In the genomic region with DNA sequence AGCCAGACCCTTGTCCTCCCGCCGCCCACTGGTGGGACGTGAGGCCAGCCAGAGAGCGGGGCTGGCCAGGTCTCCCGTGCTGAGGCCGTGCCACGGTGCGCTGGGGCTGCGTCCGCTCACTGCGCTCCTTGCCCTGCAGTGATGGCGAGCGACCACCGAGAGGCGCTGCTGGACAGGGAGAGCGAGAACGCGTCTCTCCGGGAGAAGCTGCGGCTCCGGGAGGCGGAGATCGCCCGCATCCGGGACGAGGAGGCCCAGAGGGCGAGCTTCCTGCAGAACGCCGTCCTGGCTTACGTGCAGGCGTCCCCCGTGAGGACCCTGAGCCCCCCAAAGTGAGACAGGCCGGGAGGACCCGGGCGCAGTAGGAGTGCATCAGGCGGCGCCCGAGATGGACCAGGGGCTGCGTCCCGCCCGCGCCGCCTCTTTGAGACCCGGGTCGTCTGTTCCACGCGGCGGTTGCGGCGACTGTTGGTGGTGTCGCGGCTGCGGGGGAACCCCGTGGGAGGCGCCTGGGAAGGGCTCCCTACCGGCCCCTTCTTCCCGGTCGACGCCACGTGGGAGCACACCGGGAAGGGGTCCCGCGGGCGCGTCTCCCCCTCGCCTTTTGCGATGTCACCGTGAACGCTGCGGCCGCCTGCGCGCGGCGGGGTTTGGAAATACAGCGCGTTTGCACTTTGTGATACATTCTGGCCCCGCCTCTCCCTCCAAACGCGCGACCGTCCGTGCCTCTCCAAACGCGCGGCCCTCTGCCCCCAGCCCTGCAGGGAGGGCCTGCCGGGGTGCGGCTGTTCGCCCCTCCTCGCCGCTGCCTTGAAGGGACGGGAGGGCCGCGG, we compare ENCODE assay signal across 8 cellular contexts. TPM values are rescaled to one million over a fixed set of nuclear protein-coding genes. Genes with fewer than 3 reads are reported as not detected.
A peak's percentile ranks its signal among the peaks of the same experiment; 100 is the strongest.
DNase-seq lines count a peak whose midpoint lies in the region; ATAC-seq and TF ChIP-seq lines count a peak whose summit lies in the region.

No MANE protein-coding gene starts in this region.

- peak; percentile 48 for DNase-seq in DMS153 treated with DMSO at 0.1 percent for 48 hours (lab: John Stamatoyannopoulos, UW; ENCODE audit: unreplicated experiment)
- DNase-seq in NOMO-1 (lab: John Stamatoyannopoulos, UW; ENCODE audit: unreplicated experiment in 2 of 2): peak; percentile 76 to 85
- peak; percentile 71 for DNase-seq in activated T-cell treated with anti-CD3 and anti-CD28 coated beads for 1 hour (ENCODE audit: low read depth)
- peak; percentile 91 for DNase-seq in epithelial cell of esophagus (ENCODE audit: low read depth)
- DNase-seq in mucosa of descending colon: peak; percentile 78 to 92 (median 92)
- DNase-seq in stimulated activated CD8-positive, alpha-beta memory T cell treated with anti-CD3 and anti-CD28 coated beads, Interleukin-15, amount 100 ng/mL, for 4 hours (ENCODE audit: low read depth in 2 of 2): peak; percentile 43 to 55

- peaks cover 12% of the 10 kb centered on the region for H3K4me1 ChIP-seq in mucosa of descending colon (ENCODE audit: low read depth)

- TF ChIP-seq CTCF in epithelial cell of esophagus (IDR thresholded peaks at IDR 0.05; ENCODE audit: insufficient read depth, low read depth, low read length, missing control alignments): peak; percentile 75
- TF ChIP-seq CTCF in mucosa of descending colon (IDR thresholded peaks at IDR 0.05): peak; percentile 87

- intact Hi-C loops in mucosa of descending colon (cut with DNase I, micrococcal nuclease): loop anchor here (5.0 to 10.0 kb wide), 2 partner anchors 122 to 124 kb away; no protein-coding TSS in a partner anchor

- H3K4me3 ChIP-seq in epithelial cell of esophagus (ENCODE audit: low read length) (peak overlapping the region; percentile 47), mucosa of descending colon (no peak overlapping the region)

- no peaks in the 10 kb centered on the region for H3K36me3 ChIP-seq in mucosa of descending colon (ENCODE audit: low read depth)

- ATAC-seq in HG03280 (IDR thresholded peaks at IDR 0.05; ENCODE audit: unreplicated experiment) (peak; percentile 43), mucosa of descending colon (peak; percentile 94), GM18873 (IDR thresholded peaks at IDR 0.05; ENCODE audit: low FRiP score, unreplicated experiment) (no peak)

- H3K9me3 ChIP-seq in mucosa of descending colon: no peaks in the 10 kb centered on the region

RNA-seq across cellular contexts. Expression of a gene that starts 0.8 kb away (rescaled TPM):
- total RNA-seq in mucosa of descending colon: 1 to 10 TPM; 3.4 to 6.2 (median 4.2) TPM

RNA-seq across cellular contexts. Expression of a gene that starts 6.8 kb away (rescaled TPM):
- 100 to 1,000 TPM in 2 of 3 donors, 10 to 100 TPM in 1; 84.9 to 151 (median 124) TPM for total RNA-seq in mucosa of descending colon

RNA-seq across cellular contexts. Expression of a gene that starts 7.6 kb away (rescaled TPM):
- total RNA-seq in mucosa of descending colon: 10 to 100 TPM; 18.9 to 20.0 (median 19.8) TPM

RNA-seq across cellular contexts. Expression of a gene that starts 8.0 kb away (rescaled TPM):
- total RNA-seq in mucosa of descending colon: 100 to 1,000 TPM in 1 of 3 donors, 10 to 100 TPM in 2; 76.3 to 114 (median 81.3) TPM

RNA-seq across cellular contexts. Expression of a gene that starts 20.9 kb away (rescaled TPM):
- total RNA-seq in mucosa of descending colon: 10 to 100 TPM; 30.7 to 37.9 (median 30.9) TPM
